16 cellular contexts compared by ENCODE assay signal in the genomic region with DNA sequence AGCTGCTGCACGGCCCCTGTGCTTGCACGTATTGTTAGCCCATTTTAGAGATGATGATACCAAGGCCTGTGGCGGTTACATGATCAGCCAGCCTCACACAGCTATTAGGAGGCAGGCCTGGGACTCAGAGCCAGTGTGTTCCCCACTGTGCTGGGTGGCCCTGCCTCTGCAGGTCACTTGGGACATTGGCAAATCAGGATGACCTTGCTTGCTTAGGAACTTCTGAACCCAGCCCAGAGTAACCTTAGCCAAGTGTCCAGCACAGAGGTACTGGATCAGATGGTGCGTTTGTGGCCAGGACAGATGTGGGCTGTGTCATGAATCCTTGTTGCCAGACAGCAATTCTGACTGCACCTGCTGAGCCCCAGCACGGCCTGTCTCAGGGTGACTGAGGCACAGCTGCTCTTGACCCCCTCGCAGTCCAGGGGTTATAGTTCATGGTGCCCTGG. TPM values are rescaled to one million over a fixed set of nuclear protein-coding genes. Genes with fewer than 3 reads are reported as not detected.
DNase-seq lines count a peak whose midpoint lies in the region; ATAC-seq and TF ChIP-seq lines count a peak whose summit lies in the region.
"Had no signal": no experiment of that assay in that cellular context is flagged by ENCODE, and none has a peak within 500 bp of the region (broad histone marks: within the 10 kb centered on the region; RNA-seq: fewer than 3 reads in every experiment).

No MANE protein-coding gene starts in this region.

- H3K27ac Mint-ChIP-seq in CD8-positive, alpha-beta T cell, result peak overlapping the region; percentile 84
- H3K27ac Mint-ChIP-seq in T-helper 17 cell, result no peak overlapping the region

- POLR2A ChIA-PET in CD8-positive, alpha-beta T cell (lab: Charles Lee), result interaction anchor here (0.6 to 4.6 kb wide), 21 partner anchors 8 to 339 kb away, joined by 3 to 26 read pairs (median 4); partner anchors contain the start of genes LDLRAP1, MTFR1L and SYF2

- H3K9me3 Mint-ChIP-seq in CD8-positive, alpha-beta T cell, result no peaks in the 10 kb centered on the region
- H3K9me3 Mint-ChIP-seq: H9 had no signal

- H3K4me3 Mint-ChIP-seq in CD8-positive, alpha-beta T cell, result no peak overlapping the region
- H3K4me3 Mint-ChIP-seq in T-helper 17 cell, result peak overlapping the region; percentile 47
- H3K4me3 Mint-ChIP-seq: H9 had no signal

- no peak overlapping the region for H3K27ac ChIP-seq in CD8-positive, alpha-beta T cell (ENCODE audit: low read depth, low read length)
- H3K27ac ChIP-seq in liver (ENCODE audit: low read depth in 1 of 2, low read length in 2 of 2) (peak overlapping the region in 1 of 2 donors; percentile 13), skeletal muscle tissue (ENCODE audit: low read depth, low read length) (no peak overlapping the region)
- H3K27ac ChIP-seq: A549 had no signal

- H3K9ac ChIP-seq in liver (ENCODE audit: low read depth in 1 of 2, low read length in 2 of 2), result no peak overlapping the region
- H3K9ac ChIP-seq in skeletal muscle tissue (ENCODE audit: low read depth in 1 of 3, low read length in 3 of 3), result peak overlapping the region in 2 of 3 donors; percentile 2 to 16

- no peak for DNase-seq in CD8-positive, alpha-beta T cell
- no peak for DNase-seq in T-helper 17 cell
- DNase-seq in nucleus accumbens (lab: John Stamatoyannopoulos, UW), result no peak
- DNase-seq: C1 segment of cervical spinal cord, DMS79 treated with DMSO at 0.1 percent for 48 hours, H9, NCI-H1105, NCI-H2081, NCI-H510A, NCI-H774 had no signal

- no peaks in the 10 kb centered on the region for H3K27me3 Mint-ChIP-seq in CD8-positive, alpha-beta T cell (ENCODE audit: low read depth)
- no peaks in the 10 kb centered on the region for H3K27me3 Mint-ChIP-seq in T-helper 17 cell

- WGBS in liver, result 56% methylated on average over 6 of the region's 6 CpGs

- no peak overlapping the region for H3K4me3 ChIP-seq in CD8-positive, alpha-beta T cell (ENCODE audit: low read depth, low read length)
- H3K4me3 ChIP-seq in liver (ENCODE audit: low read depth in 1 of 3, low read length in 3 of 3) (no peak overlapping the region), skeletal muscle tissue (ENCODE audit: low read length in 3 of 3) (no peak overlapping the region)
- H3K4me3 ChIP-seq: A549 had no signal

- peaks cover 32% of the 10 kb centered on the region for H3K36me3 Mint-ChIP-seq in CD8-positive, alpha-beta T cell
- H3K36me3 Mint-ChIP-seq in T-helper 17 cell (ENCODE audit: low read depth), result no peaks in the 10 kb centered on the region

- TF ChIP-seq CTCF in CD8-positive, alpha-beta T cell (IDR thresholded peaks at IDR 0.05), result no peak
- TF ChIP-seq CTCF in liver (IDR thresholded peaks at IDR 0.05; ENCODE audit: low read depth, low read length, missing input control), result no peak

- ATAC-seq in CD8-positive, alpha-beta T cell, result no peak
- ATAC-seq in T-helper 17 cell, result no peak
- ATAC-seq in HG03175 (IDR thresholded peaks at IDR 0.05; ENCODE audit: unreplicated experiment), result no peak
- ATAC-seq in HG03354 (IDR thresholded peaks at IDR 0.05; ENCODE audit: poor library complexity, severe bottlenecking, unreplicated experiment), result no peak
- ATAC-seq: Right ventricle myocardium inferior had no signal

- H3K27me3 ChIP-seq in CD8-positive, alpha-beta T cell (ENCODE audit: insufficient read depth, low read length), result no peaks in the 10 kb centered on the region
- no peaks in the 10 kb centered on the region for H3K27me3 ChIP-seq in liver (ENCODE audit: control insufficient read depth in 4 of 4, insufficient read depth in 4 of 4, low read length in 3 of 4)
- H3K27me3 ChIP-seq in skeletal muscle tissue (ENCODE audit: control insufficient read depth in 3 of 3, insufficient read depth in 3 of 3, low read length in 3 of 3), result no peaks in the 10 kb centered on the region

- H3K36me3 ChIP-seq in CD8-positive, alpha-beta T cell (ENCODE audit: insufficient read depth, low read length), result peaks cover 18% of the 10 kb centered on the region
- H3K36me3 ChIP-seq in liver (ENCODE audit: control insufficient read depth in 4 of 4, insufficient read depth in 3 of 4, low read depth in 1 of 4, low read length in 3 of 4), result peaks cover 0 to 3% (median 0%) of the 10 kb centered on the region in 4 donors
- H3K36me3 ChIP-seq in skeletal muscle tissue (ENCODE audit: control insufficient read depth in 3 of 3, insufficient read depth in 3 of 3, low read length in 3 of 3), result no peaks in the 10 kb centered on the region

- CTCF ChIA-PET in CD8-positive, alpha-beta T cell (lab: Charles Lee), result interaction anchor here (0.8 to 3.4 kb wide), 9 partner anchors 10 to 67 kb away, joined by 3 to 14 read pairs (median 5); no protein-coding TSS in a partner anchor

- H3K9me3 ChIP-seq in CD8-positive, alpha-beta T cell (ENCODE audit: low read length), result no peaks in the 10 kb centered on the region
- H3K9me3 ChIP-seq in T-helper 17 cell (ENCODE audit: control insufficient read depth, low read length, poor library complexity, severe bottlenecking) (no peaks in the 10 kb centered on the region), liver (ENCODE audit: control insufficient read depth in 4 of 4, low read length in 3 of 4) (no peaks in the 10 kb centered on the region), skeletal muscle tissue (ENCODE audit: control insufficient read depth in 3 of 3, low read length in 3 of 3) (no peaks in the 10 kb centered on the region)
- H3K9me3 ChIP-seq: A549 had no signal

- peaks cover 72% of the 10 kb centered on the region for H3K4me1 Mint-ChIP-seq in CD8-positive, alpha-beta T cell (ENCODE audit: low read depth)
- H3K4me1 Mint-ChIP-seq in T-helper 17 cell, result peaks cover 31% of the 10 kb centered on the region

- peaks cover 71% of the 10 kb centered on the region for H3K4me1 ChIP-seq in CD8-positive, alpha-beta T cell (ENCODE audit: insufficient read depth, low read length)
- H3K4me1 ChIP-seq in liver (ENCODE audit: control insufficient read depth in 4 of 4, insufficient read depth in 4 of 4, low read length in 3 of 4) (peaks cover 6 to 57% (median 49%) of the 10 kb centered on the region in 4 donors), skeletal muscle tissue (ENCODE audit: control insufficient read depth in 3 of 3, insufficient read depth in 3 of 3, low read length in 3 of 3) (peaks cover 38 to 55% (median 54%) of the 10 kb centered on the region in 3 donors)

- peak in 1 of 2 donors; percentile 37 for TF ChIP-seq RAD21 in liver (IDR thresholded peaks at IDR 0.05)

- intact Hi-C loops in CD8-positive, alpha-beta T cell (cut with DNase I, micrococcal nuclease), result no loop called here

TF ChIP-seq in liver, 16 proteins besides CTCF, POLR2A, EP300 and RAD21:
- TF ChIP-seq TAF1 (conservative IDR thresholded peaks at IDR 0.05) (no peak), NR2F2 (IDR thresholded peaks at IDR 0.05) (peak; percentile 57), GABPA (IDR thresholded peaks at IDR 0.05 in 1 of 2, conservative IDR thresholded peaks at IDR 0.05 in 1 of 2) (no peak), SP1 (IDR thresholded peaks at IDR 0.05) (peak; percentile 66), HNF4A (conservative IDR thresholded peaks at IDR 0.05) (peak; percentile 61 to 76), RXRA (IDR thresholded peaks at IDR 0.05) (peak; percentile 87 to 95), EGR1 (IDR thresholded peaks at IDR 0.05; ENCODE audit: low read depth in 2 of 2) (no peak), HNF4G (IDR thresholded peaks at IDR 0.05) (no peak)
- TF ChIP-seq, protein P1, sequence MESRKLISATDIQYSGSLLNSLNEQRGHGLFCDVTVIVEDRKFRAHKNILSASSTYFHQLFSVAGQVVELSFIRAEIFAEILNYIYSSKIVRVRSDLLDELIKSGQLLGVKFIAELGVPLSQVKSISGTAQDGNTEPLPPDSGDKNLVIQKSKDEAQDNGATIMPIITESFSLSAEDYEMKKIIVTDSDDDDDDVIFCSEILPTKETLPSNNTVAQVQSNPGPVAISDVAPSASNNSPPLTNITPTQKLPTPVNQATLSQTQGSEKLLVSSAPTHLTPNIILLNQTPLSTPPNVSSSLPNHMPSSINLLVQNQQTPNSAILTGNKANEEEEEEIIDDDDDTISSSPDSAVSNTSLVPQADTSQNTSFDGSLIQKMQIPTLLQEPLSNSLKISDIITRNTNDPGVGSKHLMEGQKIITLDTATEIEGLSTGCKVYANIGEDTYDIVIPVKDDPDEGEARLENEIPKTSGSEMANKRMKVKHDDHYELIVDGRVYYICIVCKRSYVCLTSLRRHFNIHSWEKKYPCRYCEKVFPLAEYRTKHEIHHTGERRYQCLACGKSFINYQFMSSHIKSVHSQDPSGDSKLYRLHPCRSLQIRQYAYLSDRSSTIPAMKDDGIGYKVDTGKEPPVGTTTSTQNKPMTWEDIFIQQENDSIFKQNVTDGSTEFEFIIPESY (IDR thresholded peaks at IDR 0.05), result no peak

RNA-seq across cellular contexts. Expression of gene LDLRAP1, which starts 28.1 kb away (rescaled TPM):
- 10 to 100 TPM; 46.1 to 49.5 TPM for total RNA-seq in CD8-positive, alpha-beta T cell
- total RNA-seq in T-helper 17 cell (10 to 100 TPM; 90.3 to 96.6 TPM), liver (10 to 100 TPM in 1 of 2 donors, 1 to 10 TPM in 1; 5.2 to 17.8 TPM), skeletal muscle tissue (4.7 TPM)
- 10 to 100 TPM; 11.3 to 15.2 TPM for polyA plus RNA-seq in liver

RNA-seq across cellular contexts. Expression of gene MAN1C1, which starts 45.0 kb away (rescaled TPM):
- total RNA-seq in CD8-positive, alpha-beta T cell, result 10 to 100 TPM; 24.6 to 25.7 TPM
- 10 to 100 TPM; 16.9 to 27.3 TPM for total RNA-seq in T-helper 17 cell
- total RNA-seq in liver, result 1 to 10 TPM; 6.3 to 9.3 TPM
- 10 to 100 TPM in 1 of 2 donors, 1 to 10 TPM in 1; 6.9 to 16.0 TPM for polyA plus RNA-seq in liver
- total RNA-seq in skeletal muscle tissue, result 6.3 TPM

Comparison
In these comparisons a context has a peak if more than half of its experiments do, and no peak if none do; other contexts are left out.
1. H3K9ac ChIP-seq: peak in skeletal muscle tissue (2 of 3); none in liver (0 of 2).